In genomic region chr6:20875369-20875963, GRCh38 we compare ENCODE assay signal across 11 cellular contexts.
DNase-seq lines count a peak whose midpoint lies in the region; ATAC-seq and TF ChIP-seq lines count a peak whose summit lies in the region.
"Had no signal": no experiment of that assay in that cellular context is flagged by ENCODE, and none has a peak within 500 bp of the region (broad histone marks: within the 10 kb centered on the region; RNA-seq: fewer than 3 reads in every experiment).

No MANE protein-coding gene starts in this region.

- H3K27ac ChIP-seq in left ventricle myocardium inferior (replicated peaks), result no peak overlapping the region
- H3K27ac ChIP-seq: KMS-11, right atrium auricular region had no signal

- no peaks in the 10 kb centered on the region for H3K36me3 ChIP-seq in left ventricle myocardium inferior
- H3K36me3 ChIP-seq: right atrium auricular region had no signal

- no peak for ATAC-seq in left ventricle myocardium superior
- no peak for ATAC-seq in HG02970 (IDR thresholded peaks at IDR 0.05; ENCODE audit: low FRiP score, unreplicated experiment)
- ATAC-seq in HG03354 (IDR thresholded peaks at IDR 0.05; ENCODE audit: poor library complexity, severe bottlenecking, unreplicated experiment), result no peak
- ATAC-seq: activated naive CD4-positive, alpha-beta T cell treated with anti-CD3 and anti-CD28 coated beads, Interleukin-2, amount 50 U/mL, for 72 hours had no signal

- H3K4me1 ChIP-seq in left ventricle myocardium inferior, result no peaks in the 10 kb centered on the region
- H3K4me1 ChIP-seq: right atrium auricular region had no signal

- no peaks in the 10 kb centered on the region for H3K9me3 ChIP-seq in left ventricle myocardium inferior (replicated peaks)
- H3K9me3 ChIP-seq: right atrium auricular region had no signal

- intact Hi-C loops in left ventricle myocardium inferior (cut with micrococcal nuclease), result no loop called here
- intact Hi-C loops in left ventricle myocardium superior (cut with micrococcal nuclease), result loop anchor here (10.0 kb wide), 1 partner anchor 709 kb away; no protein-coding TSS in a partner anchor

- H3K4me3 ChIP-seq in left ventricle myocardium inferior (no peak overlapping the region), epithelial cell of proximal tubule (ENCODE audit: low read depth, low read length) (no peak overlapping the region)
- H3K4me3 ChIP-seq: right atrium auricular region had no signal

- no peak for DNase-seq in left ventricle myocardium inferior
- no peak for DNase-seq in left ventricle myocardium superior
- DNase-seq in NCI-H526 treated with DMSO at 0.1 percent for 48 hours (lab: John Stamatoyannopoulos, UW), result peak; percentile 64
- peak; percentile 43 for DNase-seq in epithelial cell of proximal tubule (ENCODE audit: low read depth)
- DNase-seq in mucosa of gallbladder (ENCODE audit: low spot score), result no peak
- DNase-seq in HUDEP-2 (lab: John Stamatoyannopoulos, UW; ENCODE audit: unreplicated experiment in 76 of 76), result no peak

- no peaks in the 10 kb centered on the region for H3K27me3 ChIP-seq in left ventricle myocardium inferior (ENCODE audit: low read depth)
- H3K27me3 ChIP-seq: right atrium auricular region had no signal

- TF ChIP-seq CTCF in left ventricle myocardium inferior (IDR thresholded peaks at IDR 0.05; ENCODE audit: borderline replicate concordance) (peak; percentile 40), epithelial cell of proximal tubule (conservative IDR thresholded peaks at IDR 0.05; ENCODE audit: low read depth, low read length) (peak; percentile 65)

Comparison
In these comparisons a context has a peak if more than half of its experiments do, and no peak if none do; other contexts are left out.
1. DNase-seq: peak in NCI-H526 treated with DMSO at 0.1 percent for 48 hours (single experiment) and epithelial cell of proximal tubule (single experiment); none in left ventricle myocardium inferior (single experiment), left ventricle myocardium superior (single experiment), mucosa of gallbladder (single experiment) and HUDEP-2 (0 of 76).